ENCODE assay signal across 9 cellular contexts in genomic region chr1:66532798-66533783, GRCh38. TPM values are rescaled to one million over a fixed set of nuclear protein-coding genes. Genes with fewer than 3 reads are reported as not detected.
DNase-seq lines count a peak whose midpoint lies in the region; ATAC-seq, FAIRE-seq and TF ChIP-seq lines count a peak whose summit lies in the region.
"Had no signal": no experiment of that assay in that cellular context is flagged by ENCODE, and none has a peak within 500 bp of the region (broad histone marks: within the 10 kb centered on the region; RNA-seq: fewer than 3 reads in every experiment).

No MANE protein-coding gene starts in this region.

- H3K27me3 Mint-ChIP-seq in activated CD4-positive, alpha-beta T cell treated with anti-CD3 and anti-CD28 coated beads, Interleukin-2, amount 10 ng/mL, durations not matched to agents 24 days and 14 days, result peaks cover 63% of the 10 kb centered on the region
- H3K27me3 Mint-ChIP-seq in activated T-cell treated with anti-CD3 and anti-CD28 coated beads, Interleukin-2, amount 50 U/mL, for 4 hours (ENCODE audit: low read depth), result peaks cover 46% of the 10 kb centered on the region
- H3K27me3 Mint-ChIP-seq in natural killer cell treated with Interleukin-12 subunit alpha and Interleukin-12 subunit beta and Interleukin-15 and Interleukin-18, amount 100 ng/mL, for 72 hours, result peaks cover 39 to 59% of the 10 kb centered on the region in 2 donors

- no peak overlapping the region for H3K27ac Mint-ChIP-seq in activated CD4-positive, alpha-beta T cell treated with anti-CD3 and anti-CD28 coated beads, Interleukin-2, amount 10 ng/mL, durations not matched to agents 24 days and 14 days
- no peak overlapping the region for H3K27ac Mint-ChIP-seq in natural killer cell treated with Interleukin-12 subunit alpha and Interleukin-12 subunit beta and Interleukin-15 and Interleukin-18, amount 100 ng/mL, for 72 hours

- no peaks in the 10 kb centered on the region for H3K36me3 ChIP-seq in small intestine (ENCODE audit: control insufficient read depth in 2 of 2, insufficient read depth in 2 of 2, low read length in 2 of 2)

- no peak for FAIRE-seq in small intestine (lab: Jason Lieb, UNC)

- H3K4me3 Mint-ChIP-seq in activated CD4-positive, alpha-beta T cell treated with anti-CD3 and anti-CD28 coated beads, Interleukin-2, amount 10 ng/mL, durations not matched to agents 24 days and 14 days, result peak overlapping the region; percentile 72
- H3K4me3 Mint-ChIP-seq in activated T-cell treated with anti-CD3 and anti-CD28 coated beads, Interleukin-2, amount 50 U/mL, for 4 hours, result peak overlapping the region; percentile 75
- H3K4me3 Mint-ChIP-seq in natural killer cell treated with Interleukin-12 subunit alpha and Interleukin-12 subunit beta and Interleukin-15 and Interleukin-18, amount 100 ng/mL, for 72 hours, result peak overlapping the region; percentile 56

- peak; percentile 42 to 50 for ATAC-seq in activated T-cell treated with anti-CD3 and anti-CD28 coated beads, Interleukin-2, amount 50 U/mL, for 4 hours
- ATAC-seq in foreskin keratinocyte (peak; percentile 71), HG03442 (IDR thresholded peaks at IDR 0.05; ENCODE audit: unreplicated experiment) (no peak), HG02678 (IDR thresholded peaks at IDR 0.05; ENCODE audit: unreplicated experiment) (no peak)
- peak in 1 of 2 donors; percentile 28 for ATAC-seq in natural killer cell treated with Interleukin-12 subunit alpha and Interleukin-12 subunit beta and Interleukin-15 and Interleukin-18, amount 100 ng/mL, for 72 hours

- peak overlapping the region in 1 of 2 donors; percentile 20 for H3K4me3 ChIP-seq in small intestine (ENCODE audit: low read depth in 1 of 2, low read length in 2 of 2)

- DNase-seq in activated CD4-positive, alpha-beta T cell treated with anti-CD3 and anti-CD28 coated beads, Interleukin-2, amount 10 ng/mL, durations not matched to agents 24 days and 14 days, result peak; percentile 61
- no peak for DNase-seq in activated CD4-positive, alpha-beta T cell treated with anti-CD3 and anti-CD28 coated beads for 1 hour
- no peak for DNase-seq in activated T-cell treated with anti-CD3 and anti-CD28 coated beads, Interleukin-2, amount 50 U/mL, for 4 hours
- DNase-seq in foreskin keratinocyte (peak in 1 of 2 donors; percentile 25), small intestine (no peak)
- DNase-seq in natural killer cell treated with Interleukin-12 subunit alpha and Interleukin-12 subunit beta and Interleukin-15 and Interleukin-18, amount 100 ng/mL, for 72 hours (ENCODE audit: low spot score), result no peak

- intact Hi-C loops in activated CD4-positive, alpha-beta T cell treated with anti-CD3 and anti-CD28 coated beads, Interleukin-2, amount 10 ng/mL, durations not matched to agents 24 days and 14 days (cut with micrococcal nuclease), result no loop called here

- H3K36me3 Mint-ChIP-seq in activated CD4-positive, alpha-beta T cell treated with anti-CD3 and anti-CD28 coated beads, Interleukin-2, amount 10 ng/mL, durations not matched to agents 24 days and 14 days (ENCODE audit: low read depth), result no peaks in the 10 kb centered on the region
- H3K36me3 Mint-ChIP-seq in activated T-cell treated with anti-CD3 and anti-CD28 coated beads, Interleukin-2, amount 50 U/mL, for 4 hours (ENCODE audit: insufficient read depth), result no peaks in the 10 kb centered on the region
- no peaks in the 10 kb centered on the region for H3K36me3 Mint-ChIP-seq in natural killer cell treated with Interleukin-12 subunit alpha and Interleukin-12 subunit beta and Interleukin-15 and Interleukin-18, amount 100 ng/mL, for 72 hours

- H3K27ac ChIP-seq in foreskin keratinocyte (no peak overlapping the region), small intestine (ENCODE audit: low read depth in 1 of 2, low read length in 1 of 2) (peak overlapping the region in 1 of 2 donors; percentile 79)

- peaks cover 12% of the 10 kb centered on the region for H3K4me1 Mint-ChIP-seq in activated CD4-positive, alpha-beta T cell treated with anti-CD3 and anti-CD28 coated beads, Interleukin-2, amount 10 ng/mL, durations not matched to agents 24 days and 14 days
- peaks cover 12% of the 10 kb centered on the region for H3K4me1 Mint-ChIP-seq in activated T-cell treated with anti-CD3 and anti-CD28 coated beads, Interleukin-2, amount 50 U/mL, for 4 hours (ENCODE audit: low read depth)
- peaks cover 5 to 6% of the 10 kb centered on the region in 2 donors for H3K4me1 Mint-ChIP-seq in natural killer cell treated with Interleukin-12 subunit alpha and Interleukin-12 subunit beta and Interleukin-15 and Interleukin-18, amount 100 ng/mL, for 72 hours (ENCODE audit: low read depth in 2 of 2)

- no peaks in the 10 kb centered on the region for H3K9me3 ChIP-seq in small intestine (ENCODE audit: control insufficient read depth, low read depth)

- no peaks in the 10 kb centered on the region for H3K9me3 Mint-ChIP-seq in activated CD4-positive, alpha-beta T cell treated with anti-CD3 and anti-CD28 coated beads, Interleukin-2, amount 10 ng/mL, durations not matched to agents 24 days and 14 days
- no peaks in the 10 kb centered on the region for H3K9me3 Mint-ChIP-seq in activated T-cell treated with anti-CD3 and anti-CD28 coated beads, Interleukin-2, amount 50 U/mL, for 4 hours
- no peaks in the 10 kb centered on the region for H3K9me3 Mint-ChIP-seq in natural killer cell treated with Interleukin-12 subunit alpha and Interleukin-12 subunit beta and Interleukin-15 and Interleukin-18, amount 100 ng/mL, for 72 hours

- peaks cover 3% of the 10 kb centered on the region for H3K4me1 ChIP-seq in foreskin keratinocyte
- H3K4me1 ChIP-seq in small intestine (ENCODE audit: control insufficient read depth in 2 of 2, insufficient read depth in 1 of 2, low read depth in 1 of 2, low read length in 1 of 2), result no peaks in the 10 kb centered on the region

- no peaks in the 10 kb centered on the region for H3K27me3 ChIP-seq in foreskin keratinocyte
- H3K27me3 ChIP-seq in small intestine (ENCODE audit: control insufficient read depth in 2 of 2, insufficient read depth in 2 of 2, low read length in 2 of 2), result no peaks in the 10 kb centered on the region

- TF ChIP-seq CTCF in foreskin keratinocyte (conservative IDR thresholded peaks at IDR 0.05), result no peak

- 5 to 7% (median 7%) methylated on average over 50 of the region's 50 CpGs for WGBS in small intestine, 3 donors

RNA-seq across cellular contexts. Expression of gene SGIP1, which starts 0.9 kb away (rescaled TPM):
- not detected in 2 replicates for total RNA-seq in activated CD4-positive, alpha-beta T cell treated with anti-CD3 and anti-CD28 coated beads, Interleukin-2, amount 10 ng/mL, durations not matched to agents 24 days and 14 days
- total RNA-seq in activated T-cell treated with anti-CD3 and anti-CD28 coated beads, Interleukin-2, amount 50 U/mL, for 4 hours, result not detected
- 0.11 TPM in 1 of 2 replicates, not detected in the other for total RNA-seq in foreskin keratinocyte
- polyA plus RNA-seq in foreskin keratinocyte (0.23 TPM in 1 of 2 replicates, not detected in the other), small intestine (1 to 10 TPM in 1 of 3 donors, not detected in 2; 2.2 TPM)
- total RNA-seq in natural killer cell treated with Interleukin-12 subunit alpha and Interleukin-12 subunit beta and Interleukin-15 and Interleukin-18, amount 100 ng/mL, for 72 hours, result not detected
- total RNA-seq: Daoy had no signal

Comparison
In these comparisons a context has a peak if more than half of its experiments do, and no peak if none do; other contexts are left out.
1. ATAC-seq: peak in activated T-cell treated with anti-CD3 and anti-CD28 coated beads, Interleukin-2, amount 50 U/mL, for 4 hours (2 of 2) and foreskin keratinocyte (single experiment); none in HG03442 (single experiment) and HG02678 (single experiment).
2. Peak in every context shown above with its lines, with median percentiles within 50 percentile points of each other: H3K4me3 Mint-ChIP-seq.